Comparison of ENCODE assay signal across 1 cellular context in genomic region chr18:59629894-59630293, GRCh38.
TF ChIP-seq lines count a peak whose summit lies in the region.

No MANE protein-coding gene starts in this region.

TF ChIP-seq in IMR-90, 13 proteins besides CTCF, POLR2A, EP300 and RAD21:
- no peak for TF ChIP-seq CHD1 (IDR thresholded peaks at IDR 0.05; ENCODE audit: low read depth, low read length)
- TF ChIP-seq, protein P1, sequence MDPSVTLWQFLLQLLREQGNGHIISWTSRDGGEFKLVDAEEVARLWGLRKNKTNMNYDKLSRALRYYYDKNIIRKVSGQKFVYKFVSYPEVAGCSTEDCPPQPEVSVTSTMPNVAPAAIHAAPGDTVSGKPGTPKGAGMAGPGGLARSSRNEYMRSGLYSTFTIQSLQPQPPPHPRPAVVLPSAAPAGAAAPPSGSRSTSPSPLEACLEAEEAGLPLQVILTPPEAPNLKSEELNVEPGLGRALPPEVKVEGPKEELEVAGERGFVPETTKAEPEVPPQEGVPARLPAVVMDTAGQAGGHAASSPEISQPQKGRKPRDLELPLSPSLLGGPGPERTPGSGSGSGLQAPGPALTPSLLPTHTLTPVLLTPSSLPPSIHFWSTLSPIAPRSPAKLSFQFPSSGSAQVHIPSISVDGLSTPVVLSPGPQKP (IDR thresholded peaks at IDR 0.05; ENCODE audit: borderline replicate concordance, low read depth, low read length): no peak
- TF ChIP-seq USF2 (IDR thresholded peaks at IDR 0.05; ENCODE audit: low read depth, low read length): no peak
